Comparison of ENCODE assay signal across 12 cellular contexts in the genomic region with DNA sequence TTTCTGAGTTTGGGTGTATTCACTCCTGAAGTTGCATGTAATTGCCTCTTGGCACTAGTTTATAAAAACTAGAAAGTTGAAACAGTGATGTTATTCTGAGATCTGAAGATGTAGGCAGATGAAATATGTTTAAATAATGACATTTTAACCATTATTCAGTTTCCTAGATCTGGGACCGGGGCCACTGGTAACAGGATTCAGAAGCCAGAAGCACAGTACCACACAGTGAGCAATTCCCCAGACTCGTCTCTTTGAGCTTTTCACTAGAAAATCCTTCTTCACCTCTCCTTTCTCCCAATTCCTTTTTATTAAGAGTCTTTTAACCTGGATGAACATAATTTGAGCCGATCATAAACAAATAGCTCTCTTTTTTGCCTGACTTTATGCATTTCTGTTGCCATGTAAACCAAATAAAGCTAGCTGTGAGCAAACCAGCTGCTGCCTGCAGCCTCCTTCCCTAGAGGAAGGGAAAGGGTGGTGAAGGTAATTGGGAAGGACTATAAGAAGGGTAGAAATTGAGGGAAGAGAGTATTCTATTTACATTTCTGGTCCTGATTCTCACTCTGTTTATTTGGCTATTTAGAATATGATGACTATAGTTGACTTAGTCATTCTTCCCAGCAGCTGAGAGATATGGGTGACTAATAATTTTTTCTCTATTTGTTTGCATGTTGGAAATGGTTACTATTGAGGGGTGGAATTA.
A peak's percentile ranks its signal among the peaks of the same experiment; 100 is the strongest.
DNase-seq lines count a peak whose midpoint lies in the region; ATAC-seq, FAIRE-seq and TF ChIP-seq lines count a peak whose summit lies in the region.
"Had no signal": no experiment of that assay in that cellular context is flagged by ENCODE, and none has a peak within 500 bp of the region (broad histone marks: within the 10 kb centered on the region; RNA-seq: fewer than 3 reads in every experiment).

No MANE protein-coding gene starts in this region.

- no peaks in the 10 kb centered on the region for H3K36me3 ChIP-seq in fibroblast of lung (ENCODE audit: control insufficient read depth, insufficient read depth, low read length)
- H3K36me3 ChIP-seq: esophagus squamous epithelium, SJCRH30 had no signal

- TF ChIP-seq CTCF in RWPE1 (conservative IDR thresholded peaks at IDR 0.05; ENCODE audit: low read depth), result no peak
- TF ChIP-seq CTCF in fibroblast of lung (conservative IDR thresholded peaks at IDR 0.05 in 1 of 2, IDR thresholded peaks at IDR 0.05 in 1 of 2; ENCODE audit: low read depth in 1 of 2, low read length in 2 of 2), result no peak

- H3K9ac ChIP-seq in fibroblast of lung (ENCODE audit: insufficient read depth, low read length), result peak overlapping the region; percentile 21

- peaks cover 5% of the 10 kb centered on the region for H3K4me1 ChIP-seq in fibroblast of lung (ENCODE audit: control insufficient read depth, extremely low read depth, insufficient read depth, low read length)

- POLR2A ChIA-PET in RWPE1 (lab: Yijun Ruan, JAX; ENCODE audit: low non-redundant PET), result no interaction called here

- DNase-seq in GM04503 (ENCODE audit: low read depth) (peak; percentile 25), RWPE1 (ENCODE audit: low spot score) (peak; percentile 36), fibroblast of lung (ENCODE audit: low read depth in 2 of 2) (peak; percentile 68 to 83), renal cortical epithelial cell (ENCODE audit: low read depth) (peak; percentile 8), GM19239 (ENCODE audit: insufficient read length, low spot score) (no peak)
- DNase-seq: activated T-cell treated with anti-CD3 and anti-CD28 coated beads, Interleukin-2, amount 50 U/mL, for 24 hours; esophagus squamous epithelium; nucleus accumbens; SJCRH30 had no signal

- no peak overlapping the region for H2AFZ ChIP-seq in fibroblast of lung (ENCODE audit: low read length)

- no peaks in the 10 kb centered on the region for H4K20me1 ChIP-seq in fibroblast of lung (ENCODE audit: control insufficient read depth, extremely low read depth, insufficient read depth, low read length)

- no peak overlapping the region for H3K27ac ChIP-seq in RWPE1
- H3K27ac ChIP-seq in fibroblast of lung (ENCODE audit: insufficient read depth, low read length), result peak overlapping the region; percentile 88
- H3K27ac ChIP-seq: SJCRH30 had no signal

- FAIRE-seq in GM19239 (lab: Jason Lieb, UNC), result no peak

- H3K9me3 ChIP-seq in fibroblast of lung (ENCODE audit: control insufficient read depth, insufficient read depth, low read depth, low read length), result no peaks in the 10 kb centered on the region
- H3K9me3 ChIP-seq: esophagus squamous epithelium, SJCRH30 had no signal

- H3K27me3 ChIP-seq in fibroblast of lung (ENCODE audit: control insufficient read depth, insufficient read depth, low read length), result no peaks in the 10 kb centered on the region
- H3K27me3 ChIP-seq: esophagus squamous epithelium, SJCRH30 had no signal

- CTCF ChIA-PET in RWPE1 (lab: Yijun Ruan, JAX), result interaction anchor here (0.6 to 1.0 kb wide), 4 partner anchors 10 to 293 kb away, joined by 3 to 6 read pairs (median 3); no protein-coding TSS in a partner anchor

- no peaks in the 10 kb centered on the region for H3K79me2 ChIP-seq in fibroblast of lung (ENCODE audit: control insufficient read depth, insufficient read depth, low read length)

- ATAC-seq in HG02970 (IDR thresholded peaks at IDR 0.05; ENCODE audit: low FRiP score, unreplicated experiment) (no peak), GM21390 (IDR thresholded peaks at IDR 0.05; ENCODE audit: unreplicated experiment) (no peak), GM19397 (IDR thresholded peaks at IDR 0.05; ENCODE audit: unreplicated experiment) (no peak)

- H3K4me3 ChIP-seq in fibroblast of lung (replicated peaks in 1 of 4; ENCODE audit: control extremely low read depth in 1 of 4, insufficient read depth in 1 of 4, low read depth in 3 of 4, low read length in 4 of 4), result peak overlapping the region in 3 of 4 experiments; percentile 10 to 32 (median 13)
- H3K4me3 ChIP-seq: esophagus squamous epithelium, SJCRH30 had no signal

- peak overlapping the region; percentile 72 for H3K4me2 ChIP-seq in fibroblast of lung (ENCODE audit: extremely low read depth, insufficient read depth, low read length)
